ENCODE assay signal across 31 cellular contexts in the genomic region with DNA sequence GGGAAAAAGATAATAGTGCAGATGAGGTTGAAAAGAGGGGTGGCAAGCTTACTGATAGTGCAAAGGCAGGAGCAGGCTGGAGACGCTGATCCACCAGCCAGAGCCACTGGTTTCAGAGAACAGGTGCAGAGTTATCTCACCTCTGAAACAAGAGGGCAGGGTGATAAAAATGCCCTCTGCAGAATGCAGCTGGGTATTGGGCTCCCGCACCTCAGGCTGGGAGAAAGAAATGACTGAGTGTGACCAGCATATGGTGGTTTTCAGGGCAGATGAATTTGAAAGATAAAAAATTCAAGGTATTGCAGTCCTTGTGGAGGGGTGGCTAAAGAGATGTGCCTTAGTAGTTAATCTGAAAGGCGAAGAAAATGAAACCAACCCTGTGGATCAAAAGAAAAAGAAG. TPM values are rescaled to one million over a fixed set of nuclear protein-coding genes. Genes with fewer than 3 reads are reported as not detected.
DNase-seq lines count a peak whose midpoint lies in the region; ATAC-seq and TF ChIP-seq lines count a peak whose summit lies in the region.
"Had no signal": no experiment of that assay in that cellular context is flagged by ENCODE, and none has a peak within 500 bp of the region (broad histone marks: within the 10 kb centered on the region; RNA-seq: fewer than 3 reads in every experiment).

No MANE protein-coding gene starts in this region.

- H3K27ac Mint-ChIP-seq in HFFc6, result no peak overlapping the region
- H3K27ac Mint-ChIP-seq: CD4-positive, alpha-beta T cell; GM23338; memory B cell; naive B cell had no signal

- H3K9me3 ChIP-seq in OCI-LY3 (ENCODE audit: insufficient read depth, low read length), result no peaks in the 10 kb centered on the region
- H3K9me3 ChIP-seq in duodenal mucosa (ENCODE audit: control insufficient read depth in 1 of 2, low read length in 2 of 2), result no peaks in the 10 kb centered on the region
- no peaks in the 10 kb centered on the region for H3K9me3 ChIP-seq in BE2C
- H3K9me3 ChIP-seq: adrenal gland, esophagus muscularis mucosa had no signal

- H3K79me2 ChIP-seq in OCI-LY3 (ENCODE audit: low read length), result no peaks in the 10 kb centered on the region

- H3K27ac ChIP-seq in OCI-LY3 (ENCODE audit: low read length) (no peak overlapping the region), duodenal mucosa (ENCODE audit: low read depth, low read length) (no peak overlapping the region)
- H3K27ac ChIP-seq: 22Rv1, adrenal gland, brain microvascular endothelial cell, esophagus muscularis mucosa, skin epidermis had no signal

- ATAC-seq in HG02642 (IDR thresholded peaks at IDR 0.05; ENCODE audit: poor library complexity, unreplicated experiment), result no peak
- ATAC-seq: GM23338, left colon had no signal

- peak overlapping the region; percentile 19; the same call in 1 of the 2 replicates for H3K4me3 Mint-ChIP-seq in HFFc6
- H3K4me3 Mint-ChIP-seq: CD4-positive, alpha-beta T cell; GM23338; memory B cell; naive B cell had no signal

- H3K9ac ChIP-seq in OCI-LY3 (ENCODE audit: low read length), result no peak overlapping the region
- H3K9ac ChIP-seq in duodenal mucosa (ENCODE audit: low read depth in 1 of 2, low read length in 2 of 2), result peak overlapping the region in 1 of 2 donors; percentile 20

- TF ChIP-seq CTCF in HFFc6 (IDR thresholded peaks at IDR 0.05) (no peak), OCI-LY3 (IDR thresholded peaks at IDR 0.05; ENCODE audit: low read depth, low read length) (no peak), BE2C (IDR thresholded peaks at IDR 0.05; ENCODE audit: low read depth, low read length) (no peak)

- no peaks in the 10 kb centered on the region for H3K36me3 Mint-ChIP-seq in HFFc6 (ENCODE audit: low read depth)
- H3K36me3 Mint-ChIP-seq: memory B cell, naive B cell had no signal

- peaks cover 40% of the 10 kb centered on the region for H3K27me3 Mint-ChIP-seq in HFFc6 (ENCODE audit: insufficient read depth)
- H3K27me3 Mint-ChIP-seq: CD4-positive, alpha-beta T cell had no signal

- peaks cover 3% of the 10 kb centered on the region; the same call in 1 of the 2 replicates for H3K9me3 Mint-ChIP-seq in HFFc6
- H3K9me3 Mint-ChIP-seq: CD4-positive, alpha-beta T cell; GM23338; memory B cell; naive B cell had no signal

- no peaks in the 10 kb centered on the region for H3K36me3 ChIP-seq in OCI-LY3 (replicated peaks; ENCODE audit: low read depth, low read length)
- H3K36me3 ChIP-seq in duodenal mucosa (ENCODE audit: control insufficient read depth in 1 of 2, insufficient read depth in 2 of 2, low read length in 2 of 2), result no peaks in the 10 kb centered on the region
- H3K36me3 ChIP-seq in BE2C, result no peaks in the 10 kb centered on the region
- H3K36me3 ChIP-seq: adrenal gland, brain microvascular endothelial cell, esophagus muscularis mucosa had no signal

- H3K4me1 Mint-ChIP-seq in HFFc6 (ENCODE audit: low read depth), result peaks cover 15% of the 10 kb centered on the region

- no peak overlapping the region for H2AFZ ChIP-seq in OCI-LY3 (ENCODE audit: low read depth, low read length)
- H2AFZ ChIP-seq: GM23338 had no signal

- no peaks in the 10 kb centered on the region for H3K4me1 ChIP-seq in OCI-LY3 (ENCODE audit: low read length)
- H3K4me1 ChIP-seq in duodenal mucosa (ENCODE audit: control insufficient read depth in 1 of 2, insufficient read depth in 2 of 2, low read length in 2 of 2), result peaks cover 19 to 23% of the 10 kb centered on the region in 2 donors
- H3K4me1 ChIP-seq in BE2C, result no peaks in the 10 kb centered on the region

- H4K20me1 ChIP-seq in OCI-LY3 (ENCODE audit: insufficient read depth, low read length), result no peaks in the 10 kb centered on the region

- H3K27me3 ChIP-seq in OCI-LY3 (ENCODE audit: low read depth, low read length) (peaks cover 31% of the 10 kb centered on the region), duodenal mucosa (ENCODE audit: control insufficient read depth in 1 of 2, insufficient read depth in 2 of 2, low read length in 2 of 2) (no peaks in the 10 kb centered on the region), BE2C (peaks cover 18% of the 10 kb centered on the region)
- H3K27me3 ChIP-seq: brain microvascular endothelial cell had no signal

- peak; percentile 32 for DNase-seq in NCI-H2029 (lab: John Stamatoyannopoulos, UW)
- no peak for DNase-seq in NCI-H2029 treated with DMSO at 0.1 percent for 48 hours (lab: John Stamatoyannopoulos, UW)
- DNase-seq in HFFc6, result no peak
- DNase-seq in BE2C, result no peak
- no peak for DNase-seq in effector CD4-positive, alpha-beta T cell
- DNase-seq: activated CD4-positive, alpha-beta T cell treated with anti-CD3 and anti-CD28 coated beads for 4 hours; activated gamma-delta T cell; adrenal gland; brain microvascular endothelial cell; CD4-positive, alpha-beta T cell; effector CD8-positive, alpha-beta T cell; foreskin melanocyte; GDM1; KBM-7; left colon; naive B cell; NCI-H146; NCI-H226; occipital lobe; stimulated activated CD4-positive, alpha-beta T cell treated with anti-CD3 and anti-CD28 coated beads, Interleukin-1b, Interleukin-23, amount 100 ng/mL, for 48 hours; substantia nigra had no signal

- H3K4me3 ChIP-seq in OCI-LY3 (ENCODE audit: low read length) (no peak overlapping the region), duodenal mucosa (ENCODE audit: low read depth in 1 of 2, low read length in 2 of 2) (peak overlapping the region; percentile 27 to 49), BE2C (ENCODE audit: low read depth, low read length) (no peak overlapping the region)
- H3K4me3 ChIP-seq: adrenal gland, esophagus muscularis mucosa, GM23338, skin epidermis had no signal

- peak overlapping the region; percentile 7; the same call in 1 of the 2 replicates for H3K4me2 ChIP-seq in OCI-LY3 (ENCODE audit: low read length)
- H3K4me2 ChIP-seq: GM23338 had no signal

RNA-seq across cellular contexts. Expression of gene TMEM30B, which starts 2.9 kb away (rescaled TPM):
- total RNA-seq in HFFc6 (2021; fragmentation: NEBNext Ultra II Directional; extraction: Animal tissue kit (Norgen Biotek cat#: 25700)), result not detected
- not detected for polyA plus RNA-seq in BE2C (2012; ENCODE audit: insufficient read depth, insufficient read length, low read depth)
- total RNA-seq: RPMI7951, SK-MEL-5 had no signal

RNA-seq across cellular contexts. Expression of gene PRKCH, which starts 37.4 kb away (rescaled TPM):
- 1 to 10 TPM in 1 of 6 experiments, under 1 TPM in 5; 0.17 to 1.2 (median 0.35) TPM for total RNA-seq in HFFc6 (2021; fragmentation: NEBNext Ultra II Directional; extraction: Animal tissue kit (Norgen Biotek cat#: 25700))
- polyA plus RNA-seq in BE2C (2012; ENCODE audit: insufficient read depth, insufficient read length, low read depth), result 7.2 TPM

Comparison
In these comparisons a context has a peak if more than half of its experiments do, and no peak if none do; other contexts are left out.
1. H3K4me3 ChIP-seq: peak in duodenal mucosa (2 of 2); none in OCI-LY3 (single experiment) and BE2C (single experiment).